ENCODE assay signal across 17 cellular contexts in the genomic region with DNA sequence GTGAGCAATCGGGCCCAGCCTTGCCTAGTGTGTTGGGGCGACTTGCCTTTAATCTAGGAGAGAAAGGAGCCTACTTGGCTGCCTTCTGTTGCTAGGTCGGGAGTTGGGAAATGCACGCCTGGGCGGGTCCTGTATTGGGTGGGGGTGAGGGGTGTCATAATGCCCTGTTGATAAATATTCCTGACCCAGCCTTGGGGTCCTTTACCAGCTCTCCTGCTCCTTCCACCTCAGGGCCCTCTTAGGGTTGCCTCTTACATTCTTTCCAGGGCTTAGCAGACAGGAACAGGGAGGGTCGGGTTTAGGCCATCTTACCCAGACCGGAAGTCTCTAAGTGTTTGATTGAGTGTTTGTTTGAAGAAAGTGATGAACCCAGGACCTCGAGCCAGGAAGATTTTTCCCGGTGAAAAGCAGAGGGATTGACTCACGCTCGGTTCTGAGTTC.
A peak's percentile ranks its signal among the peaks of the same experiment; 100 is the strongest.
DNase-seq lines count a peak whose midpoint lies in the region; ATAC-seq and TF ChIP-seq lines count a peak whose summit lies in the region.
"Had no signal": no experiment of that assay in that cellular context is flagged by ENCODE, and none has a peak within 500 bp of the region (broad histone marks: within the 10 kb centered on the region; RNA-seq: fewer than 3 reads in every experiment).

No MANE protein-coding gene starts in this region.

- ATAC-seq in GM18520 (IDR thresholded peaks at IDR 0.05; ENCODE audit: unreplicated experiment) (no peak), HG02840 (IDR thresholded peaks at IDR 0.05; ENCODE audit: low FRiP score, unreplicated experiment) (no peak)
- ATAC-seq: stimulated activated memory B cell treated with anti-CD40 and anti-IgM and Interleukin-4, amounts not matched to agents 10 μg/mL and 1 μg/mL and 100 μg/mL, for 72 hours had no signal

- H3K27me3 ChIP-seq in PC-9 (ENCODE audit: insufficient read depth, low read depth) (no peaks in the 10 kb centered on the region), fibroblast of lung (ENCODE audit: control insufficient read depth, insufficient read depth, low read length) (no peaks in the 10 kb centered on the region)
- H3K27me3 ChIP-seq: colonic mucosa had no signal

- H3K36me3 ChIP-seq in PC-9 (ENCODE audit: low read depth) = no peaks in the 10 kb centered on the region
- no peaks in the 10 kb centered on the region for H3K36me3 ChIP-seq in fibroblast of lung (ENCODE audit: control insufficient read depth, insufficient read depth, low read length)
- H3K36me3 ChIP-seq: colonic mucosa had no signal

- DNase-seq in NCI-H345 treated with DMSO at 0.1 percent for 48 hours (lab: John Stamatoyannopoulos, UW; ENCODE audit: unreplicated experiment) (peak; percentile 26), NCI-H345 (lab: John Stamatoyannopoulos, UW) (no peak), PC-9 (peak; percentile 31 to 66), fibroblast of lung (ENCODE audit: low read depth in 2 of 2) (peak; percentile 73 to 89), osteocyte (ENCODE audit: extremely low spot score, unreplicated experiment) (no peak), KBM-7 (no peak)
- DNase-seq: activated B cell treated with CpG ODN at 0.5 μM for 24 hours; aorta; CD8-positive, alpha-beta memory T cell; colonic mucosa; erythroblast; NCI-H187 treated with DMSO at 0.1 percent for 48 hours; NCI-H774 had no signal

- intact Hi-C loops in PC-9 (cut with micrococcal nuclease; ENCODE audit: unreplicated experiment) = no loop called here

- no peak overlapping the region for H3K9ac ChIP-seq in fibroblast of lung (ENCODE audit: insufficient read depth, low read length)

- no peak overlapping the region for H3K4me3 Mint-ChIP-seq in osteocyte (ENCODE audit: unreplicated experiment)
- H3K4me3 Mint-ChIP-seq: activated B cell treated with CpG ODN at 0.5 μM for 24 hours; CD8-positive, alpha-beta memory T cell; stimulated activated memory B cell treated with anti-CD40 and anti-IgM and Interleukin-4, amounts not matched to agents 10 μg/mL and 1 μg/mL and 100 μg/mL, for 72 hours; T-helper 1 cell treated with Interleukin-12 subunit alpha and Interleukin-12 subunit beta and Interleukin-4 antibody, amounts not matched to agents 30 μg/mL and 1 μg/mL, for 36 hours had no signal

- H2AFZ ChIP-seq in PC-9 = peak overlapping the region; percentile 60; the same call in 1 of the 2 replicates
- no peak overlapping the region for H2AFZ ChIP-seq in fibroblast of lung (ENCODE audit: low read length)

- H3K9me3 Mint-ChIP-seq in osteocyte (ENCODE audit: unreplicated experiment) = no peaks in the 10 kb centered on the region
- H3K9me3 Mint-ChIP-seq: activated B cell treated with CpG ODN at 0.5 μM for 24 hours; CD8-positive, alpha-beta memory T cell; stimulated activated memory B cell treated with anti-CD40 and anti-IgM and Interleukin-4, amounts not matched to agents 10 μg/mL and 1 μg/mL and 100 μg/mL, for 72 hours; T-helper 1 cell treated with Interleukin-12 subunit alpha and Interleukin-12 subunit beta and Interleukin-4 antibody, amounts not matched to agents 30 μg/mL and 1 μg/mL, for 36 hours had no signal

- BruUV-seq in PC-9 (replicated peaks; lab: Mats Ljungman, UMichigan) = no TSS peak

- peak overlapping the region; percentile 100 for H3K27ac ChIP-seq in PC-9
- H3K27ac ChIP-seq in fibroblast of lung (ENCODE audit: insufficient read depth, low read length) = peak overlapping the region; percentile 46
- H3K27ac ChIP-seq: colonic mucosa had no signal

- CTCF ChIA-PET in PC-9 (lab: Charles Lee) = no interaction called here

- H3K9me3 ChIP-seq in PC-9 (ENCODE audit: insufficient read depth, low read depth) = no peaks in the 10 kb centered on the region
- no peaks in the 10 kb centered on the region for H3K9me3 ChIP-seq in fibroblast of lung (ENCODE audit: control insufficient read depth, insufficient read depth, low read depth, low read length)
- H3K9me3 ChIP-seq: colonic mucosa had no signal

- no peaks in the 10 kb centered on the region for H3K9me2 ChIP-seq in PC-9 (ENCODE audit: insufficient read depth)

- H3K4me1 Mint-ChIP-seq in osteocyte (ENCODE audit: unreplicated experiment) = peaks cover 45% of the 10 kb centered on the region
- H3K4me1 Mint-ChIP-seq: activated B cell treated with CpG ODN at 0.5 μM for 24 hours; CD8-positive, alpha-beta memory T cell; stimulated activated memory B cell treated with anti-CD40 and anti-IgM and Interleukin-4, amounts not matched to agents 10 μg/mL and 1 μg/mL and 100 μg/mL, for 72 hours had no signal

- peak overlapping the region; percentile 91 for H3K4me2 ChIP-seq in PC-9
- H3K4me2 ChIP-seq in fibroblast of lung (ENCODE audit: extremely low read depth, insufficient read depth, low read length) = peak overlapping the region; percentile 56

- in situ Hi-C loops in KBM-7 (cut with MboI; ENCODE audit: low pct_unique_long_range_greater_than_20kb, low sequenced_read_pairs) = loop anchor here (25.0 kb wide), 1 partner anchor 391 kb away; a partner anchor contains a TSS

- H4K20me1 ChIP-seq in PC-9 (ENCODE audit: insufficient read depth) (peaks cover 3% of the 10 kb centered on the region; the same call in 1 of the 2 replicates), fibroblast of lung (ENCODE audit: control insufficient read depth, extremely low read depth, insufficient read depth, low read length) (no peaks in the 10 kb centered on the region)

- POLR2A ChIA-PET in PC-9 (lab: Charles Lee; ENCODE audit: unreplicated experiment) = interaction anchor here (0.6 kb wide), 2 partner anchors 141 to 242 kb away, joined by 5 read pairs; no protein-coding TSS in a partner anchor

- peak overlapping the region; percentile 18 for H3K27ac Mint-ChIP-seq in osteocyte (ENCODE audit: unreplicated experiment)
- H3K27ac Mint-ChIP-seq: activated B cell treated with CpG ODN at 0.5 μM for 24 hours; CD8-positive, alpha-beta memory T cell; stimulated activated memory B cell treated with anti-CD40 and anti-IgM and Interleukin-4, amounts not matched to agents 10 μg/mL and 1 μg/mL and 100 μg/mL, for 72 hours; T-helper 1 cell treated with Interleukin-12 subunit alpha and Interleukin-12 subunit beta and Interleukin-4 antibody, amounts not matched to agents 30 μg/mL and 1 μg/mL, for 36 hours had no signal

- no peaks in the 10 kb centered on the region for H3K27me3 Mint-ChIP-seq in osteocyte (ENCODE audit: unreplicated experiment)

- peak overlapping the region; percentile 92 for H3K4me3 ChIP-seq in PC-9
- H3K4me3 ChIP-seq in fibroblast of lung (replicated peaks in 1 of 4; ENCODE audit: control extremely low read depth in 1 of 4, insufficient read depth in 1 of 4, low read depth in 3 of 4, low read length in 4 of 4) = no peak overlapping the region
- H3K4me3 ChIP-seq: colonic mucosa had no signal

- H3K4me1 ChIP-seq in PC-9 (replicated peaks; ENCODE audit: insufficient read depth) = peaks cover 23% of the 10 kb centered on the region
- H3K4me1 ChIP-seq in fibroblast of lung (ENCODE audit: control insufficient read depth, extremely low read depth, insufficient read depth, low read length) = peaks cover 20% of the 10 kb centered on the region
- H3K4me1 ChIP-seq: colonic mucosa had no signal

- peaks cover 25% of the 10 kb centered on the region for H3F3A ChIP-seq in PC-9 (ENCODE audit: insufficient read depth, low read depth)

- TF ChIP-seq CTCF in PC-9 (conservative IDR thresholded peaks at IDR 0.05) = no peak
- no peak for TF ChIP-seq CTCF in fibroblast of lung (conservative IDR thresholded peaks at IDR 0.05 in 1 of 2, IDR thresholded peaks at IDR 0.05 in 1 of 2; ENCODE audit: low read depth in 1 of 2, low read length in 2 of 2)
- no peak for TF ChIP-seq CTCF in osteocyte (IDR thresholded peaks at IDR 0.05)

- H3K79me2 ChIP-seq in PC-9 (ENCODE audit: low read depth) = peaks cover 25% of the 10 kb centered on the region
- no peaks in the 10 kb centered on the region for H3K79me2 ChIP-seq in fibroblast of lung (ENCODE audit: control insufficient read depth, insufficient read depth, low read length)

- H3K36me3 Mint-ChIP-seq in osteocyte (ENCODE audit: unreplicated experiment) = no peaks in the 10 kb centered on the region
- H3K36me3 Mint-ChIP-seq: CD8-positive, alpha-beta memory T cell; stimulated activated memory B cell treated with anti-CD40 and anti-IgM and Interleukin-4, amounts not matched to agents 10 μg/mL and 1 μg/mL and 100 μg/mL, for 72 hours had no signal

Comparison
In these comparisons a context has a peak if more than half of its experiments do, and no peak if none do; other contexts are left out.
1. DNase-seq: peak in NCI-H345 treated with DMSO at 0.1 percent for 48 hours (single experiment), PC-9 (2 of 2) and fibroblast of lung (2 of 2); none in NCI-H345 (single experiment), osteocyte (single experiment) and KBM-7 (single experiment).